Comparison of ENCODE assay signal across 24 cellular contexts in the genomic region with DNA sequence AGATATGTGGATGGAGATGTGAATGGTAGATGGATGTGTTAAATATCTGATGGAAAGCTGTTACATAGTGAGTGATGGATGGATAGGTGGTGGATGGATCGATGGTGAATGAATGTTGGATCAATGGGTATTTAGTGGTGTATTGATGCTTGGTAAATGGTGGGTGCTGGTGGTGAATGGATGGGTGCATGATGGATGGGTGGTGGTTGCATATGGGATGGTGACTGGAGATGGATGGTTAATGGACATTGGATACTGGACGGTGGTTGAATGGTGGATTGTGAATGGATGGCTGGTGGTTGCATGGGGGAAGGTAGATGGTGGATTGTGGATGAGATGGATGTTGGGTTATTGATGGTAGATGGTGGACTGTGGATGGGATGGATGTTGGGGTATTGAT. TPM values are rescaled to one million over a fixed set of nuclear protein-coding genes. Genes with fewer than 3 reads are reported as not detected.
DNase-seq lines count a peak whose midpoint lies in the region; ATAC-seq, FAIRE-seq and TF ChIP-seq lines count a peak whose summit lies in the region.
"Had no signal": no experiment of that assay in that cellular context is flagged by ENCODE, and none has a peak within 500 bp of the region (broad histone marks: within the 10 kb centered on the region; RNA-seq: fewer than 3 reads in every experiment).

No MANE protein-coding gene starts in this region.

- peaks cover 22% of the 10 kb centered on the region for H3K27me3 Mint-ChIP-seq in activated T-cell treated with anti-CD3 and anti-CD28 coated beads, Interleukin-2, amount 50 U/mL, for 24 hours

- in situ Hi-C loops in HepG2 (cut with HindIII; ENCODE audit: extremely low pct_ligation_motif_present, low pct_unique_long_range_greater_than_20kb), result no loop called here

- H3K4me1 Mint-ChIP-seq in activated T-cell treated with anti-CD3 and anti-CD28 coated beads, Interleukin-2, amount 50 U/mL, for 24 hours (ENCODE audit: low read depth), result no peaks in the 10 kb centered on the region

- H4K20me1 ChIP-seq in HepG2 (ENCODE audit: insufficient read depth, low read length) (no peaks in the 10 kb centered on the region), osteoblast (ENCODE audit: insufficient read depth, low read length) (no peaks in the 10 kb centered on the region)
- H4K20me1 ChIP-seq: BLaER1 treated with 17β-estradiol and CSF1 and Interleukin-3, amounts not matched to agents 10 nM and 100 nM had no signal

- H3K4me1 ChIP-seq in HepG2 (ENCODE audit: insufficient read depth, low read length), result peaks cover 40% of the 10 kb centered on the region
- H3K4me1 ChIP-seq in right lobe of liver, result no peaks in the 10 kb centered on the region
- no peaks in the 10 kb centered on the region for H3K4me1 ChIP-seq in HEK293 (ENCODE audit: control insufficient read depth, insufficient read depth, low read length)
- H3K4me1 ChIP-seq in osteoblast (ENCODE audit: insufficient read depth, low read length), result no peaks in the 10 kb centered on the region
- H3K4me1 ChIP-seq in aorta (ENCODE audit: control insufficient read depth in 1 of 2, insufficient read depth in 2 of 2, low read length in 2 of 2), result no peaks in the 10 kb centered on the region
- H3K4me1 ChIP-seq: A549, BE2C had no signal

- no peak overlapping the region for H3K4me2 ChIP-seq in HepG2 (ENCODE audit: low read depth, low read length)
- no peak overlapping the region for H3K4me2 ChIP-seq in osteoblast (ENCODE audit: insufficient read depth, low read length)
- H3K4me2 ChIP-seq: A549; BLaER1 treated with 17β-estradiol and CSF1 and Interleukin-3, amounts not matched to agents 10 nM and 100 nM had no signal

- no peak overlapping the region for H3K9ac ChIP-seq in HepG2 (ENCODE audit: insufficient read depth, low read depth, low read length)
- H3K9ac ChIP-seq: BLaER1 treated with 17β-estradiol and CSF1 and Interleukin-3, amounts not matched to agents 10 nM and 100 nM had no signal

- TF ChIP-seq CTCF in HepG2 (CRISPR knock-in tag; IDR thresholded peaks at IDR 0.05) (no peak), right lobe of liver (IDR thresholded peaks at IDR 0.05) (no peak), HEK293 (tag by site-specific recombination; IDR thresholded peaks at IDR 0.05) (no peak), osteoblast (IDR thresholded peaks at IDR 0.05; ENCODE audit: extremely low read depth, low read depth, low read length) (no peak)

- CTCF ChIA-PET in HepG2 (lab: Yijun Ruan, JAX; ENCODE audit: low intra/inter-chr PET ratio, low total read pairs) (no interaction called here), HEK293 (lab: Yijun Ruan, JAX) (no interaction called here)

- TF ChIP-seq RAD21 in HepG2 (CRISPR knock-in tag; IDR thresholded peaks at IDR 0.05), result no peak

- no peaks in the 10 kb centered on the region for H3K9me3 Mint-ChIP-seq in activated T-cell treated with anti-CD3 and anti-CD28 coated beads, Interleukin-2, amount 50 U/mL, for 24 hours
- H3K9me3 Mint-ChIP-seq: CD4-positive, alpha-beta T cell; CD8-positive, alpha-beta memory T cell had no signal

- H3K79me2 ChIP-seq in HepG2 (ENCODE audit: insufficient read depth, low read length), result no peaks in the 10 kb centered on the region
- no peaks in the 10 kb centered on the region for H3K79me2 ChIP-seq in osteoblast (ENCODE audit: insufficient read depth, low read length)

- ATAC-seq in HepG2, result no peak
- no peak for ATAC-seq in right lobe of liver
- ATAC-seq in aorta (ENCODE audit: low FRiP score), result no peak
- ATAC-seq: A549 had no signal

- H3K27me3 ChIP-seq in HepG2 (ENCODE audit: control insufficient read depth in 1 of 2, insufficient read depth in 2 of 2, low read length in 2 of 2) (peaks cover 0 to 31% of the 10 kb centered on the region in 2 experiments; a peak in 4 of 5 replicates), right lobe of liver (no peaks in the 10 kb centered on the region), osteoblast (ENCODE audit: insufficient read depth, low read length) (peaks cover 19% of the 10 kb centered on the region), aorta (ENCODE audit: control insufficient read depth in 1 of 2, insufficient read depth in 2 of 2, low read length in 1 of 2) (no peaks in the 10 kb centered on the region)
- H3K27me3 ChIP-seq: BLaER1 treated with 17β-estradiol and CSF1 and Interleukin-3, amounts not matched to agents 10 nM and 100 nM had no signal

- intact Hi-C loops in HepG2 (cut with micrococcal nuclease; ENCODE audit: unreplicated experiment), result no loop called here
- intact Hi-C loops in right lobe of liver (cut with DNase I), result no loop called here
- intact Hi-C loops in aorta (cut with DNase I), result no loop called here

- H2AFZ ChIP-seq in HepG2 (ENCODE audit: low read length) (no peak overlapping the region), osteoblast (ENCODE audit: low read length) (no peak overlapping the region)

- TF ChIP-seq EP300 in HepG2 (IDR thresholded peaks at IDR 0.05; ENCODE audit: low read depth in 2 of 2, low read length in 2 of 2) (no peak), HepG2 (CRISPR knock-in tag; IDR thresholded peaks at IDR 0.05; ENCODE audit: borderline replicate concordance) (no peak)

- 31% methylated on average over 2 of the region's 2 CpGs for WGBS in HepG2 (ENCODE audit: low lambda C conversion rate)
- WGBS in right lobe of liver (ENCODE audit: insufficient coverage, low coverage, low lambda C conversion rate, missing lambda C conversion rate), result 94% methylated on average over 2 of the region's 2 CpGs
- WGBS in aorta, 2 donors, result 98 to 99% methylated on average over 2 of the region's 2 CpGs

- TF ChIP-seq POLR2A in HepG2 (IDR thresholded peaks at IDR 0.05; ENCODE audit: insufficient read depth in 1 of 2, low read depth in 2 of 2, low read length in 2 of 2) (no peak), right lobe of liver (IDR thresholded peaks at IDR 0.05) (no peak)

- no peak for FAIRE-seq in HepG2 (lab: Jason Lieb, UNC)
- FAIRE-seq: A549, GM12892, H54 had no signal

- H3K36me3 Mint-ChIP-seq in activated T-cell treated with anti-CD3 and anti-CD28 coated beads, Interleukin-2, amount 50 U/mL, for 24 hours (ENCODE audit: low read depth), result no peaks in the 10 kb centered on the region
- H3K36me3 Mint-ChIP-seq: CD14-positive monocyte; CD8-positive, alpha-beta memory T cell had no signal

- no peak overlapping the region for H3K27ac Mint-ChIP-seq in activated T-cell treated with anti-CD3 and anti-CD28 coated beads, Interleukin-2, amount 50 U/mL, for 24 hours
- H3K27ac Mint-ChIP-seq: CD14-positive monocyte; CD4-positive, alpha-beta T cell; CD8-positive, alpha-beta memory T cell had no signal

- H3K9me3 ChIP-seq in HepG2 (ENCODE audit: low read length), result no peaks in the 10 kb centered on the region
- no peaks in the 10 kb centered on the region for H3K9me3 ChIP-seq in right lobe of liver
- H3K9me3 ChIP-seq in HEK293 (ENCODE audit: control insufficient read depth, insufficient read depth, low read depth, low read length), result no peaks in the 10 kb centered on the region
- no peaks in the 10 kb centered on the region for H3K9me3 ChIP-seq in osteoblast (ENCODE audit: low read depth, low read length)
- no peaks in the 10 kb centered on the region for H3K9me3 ChIP-seq in aorta (ENCODE audit: control insufficient read depth, low read length)
- H3K9me3 ChIP-seq: A549, BE2C had no signal

- DNase-seq in HepG2 (ENCODE audit: low spot score) (no peak), right lobe of liver (no peak), osteoblast (ENCODE audit: insufficient read length, low spot score, missing footprints) (peak; percentile 15), aorta (no peak)
- no peak for DNase-seq in activated T-cell treated with anti-CD3 and anti-CD28 coated beads, Interleukin-2, amount 50 U/mL, for 24 hours
- DNase-seq: 8988T; ACHN; AML-193; BE2C; CD4-positive, alpha-beta T cell; CD8-positive, alpha-beta memory T cell; DMS53; DMS79 treated with DMSO at 0.1 percent for 48 hours; GF-D8; GOT3; HCEC 1CT had no signal

- POLR2A ChIA-PET in HepG2 (lab: Yijun Ruan, JAX) (no interaction called here), HEK293 (lab: Yijun Ruan, JAX) (no interaction called here)

- H3K4me3 ChIP-seq in HepG2 (replicated peaks in 1 of 3; ENCODE audit: insufficient read depth in 1 of 3, low read depth in 2 of 3, low read length in 3 of 3) (no peak overlapping the region), right lobe of liver (no peak overlapping the region), HEK293 (ENCODE audit: low read depth, low read length) (no peak overlapping the region), osteoblast (ENCODE audit: insufficient read depth, low read length) (no peak overlapping the region), aorta (ENCODE audit: low read length in 2 of 2) (no peak overlapping the region)
- H3K4me3 ChIP-seq: A549; BLaER1 treated with 17β-estradiol and CSF1 and Interleukin-3, amounts not matched to agents 10 nM and 100 nM had no signal

- H3K36me3 ChIP-seq in HepG2 (replicated peaks in 1 of 2; ENCODE audit: control insufficient read depth in 1 of 2, insufficient read depth in 2 of 2, low read length in 2 of 2) (no peaks in the 10 kb centered on the region), right lobe of liver (no peaks in the 10 kb centered on the region), HEK293 (ENCODE audit: control insufficient read depth in 2 of 2, insufficient read depth in 1 of 2, low read length in 2 of 2) (no peaks in the 10 kb centered on the region), osteoblast (ENCODE audit: insufficient read depth, low read length) (no peaks in the 10 kb centered on the region), aorta (ENCODE audit: control insufficient read depth in 1 of 2, insufficient read depth in 2 of 2, low read length in 1 of 2) (no peaks in the 10 kb centered on the region)
- H3K36me3 ChIP-seq: BE2C; BLaER1 treated with 17β-estradiol and CSF1 and Interleukin-3, amounts not matched to agents 10 nM and 100 nM had no signal

- no TSS peak for BruUV-seq in HepG2 (replicated peaks; lab: Mats Ljungman, UMichigan)

- no peak overlapping the region for H3K4me3 Mint-ChIP-seq in activated T-cell treated with anti-CD3 and anti-CD28 coated beads, Interleukin-2, amount 50 U/mL, for 24 hours
- H3K4me3 Mint-ChIP-seq: CD14-positive monocyte; CD4-positive, alpha-beta T cell; CD8-positive, alpha-beta memory T cell had no signal

- H3K27ac ChIP-seq in HepG2 (ENCODE audit: extremely low read length, insufficient read depth, low read length), result no peak overlapping the region
- H3K27ac ChIP-seq in right lobe of liver, result no peak overlapping the region
- no peak overlapping the region for H3K27ac ChIP-seq in HEK293 (ENCODE audit: extremely low read depth, low read depth, low read length)
- no peak overlapping the region for H3K27ac ChIP-seq in osteoblast (ENCODE audit: low read depth, low read length)
- H3K27ac ChIP-seq in aorta (ENCODE audit: low read depth in 1 of 2, low read length in 2 of 2), result no peak overlapping the region
- H3K27ac ChIP-seq: A549; BLaER1 treated with 17β-estradiol and CSF1 and Interleukin-3, amounts not matched to agents 10 nM and 100 nM had no signal

RNA-seq across cellular contexts. Expression of gene LBHD2, which starts 2.1 kb away (rescaled TPM):
- 0.72 and 1.00 TPM in 2 replicates for total RNA-seq in HepG2 (2016; rRNA removed; fragmentation: Illumina TruSeq; extraction: Trizol)
- 2.3 and 2.8 TPM in 2 replicates for total RNA-seq in HepG2 (2016; cell fraction: cytosol; rRNA removed; fragmentation: Illumina TruSeq; extraction: Trizol; ENCODE audit: low read depth)
- total RNA-seq in HepG2 (2016; cell fraction: insoluble cytoplasmic fraction; rRNA removed; fragmentation: Illumina TruSeq; extraction: Trizol), result 0.37 and 0.39 TPM in 2 replicates
- 1.1 and 4.0 TPM in 2 replicates for total RNA-seq in HepG2 (2016; cell fraction: membrane; rRNA removed; fragmentation: Illumina TruSeq; extraction: Trizol)
- not detected in 2 replicates for total RNA-seq in HepG2 (2016; cell fraction: nucleus; rRNA removed; fragmentation: Illumina TruSeq; extraction: Trizol)
- polyA plus RNA-seq in HepG2 (2011; rRNA removed), result 0.67 and 0.95 TPM in 2 replicates
- 0.85 and 2.1 TPM in 2 replicates for polyA plus RNA-seq in HepG2 (2011; cell fraction: cytosol; rRNA removed)
- polyA plus RNA-seq in HepG2 (2011; cell fraction: nucleus; rRNA removed), result 0.64 and 1.0 TPM in 2 replicates
- 0.40 and 0.72 TPM in 2 replicates for polyA plus RNA-seq in HepG2 (2012)
- 2.9 and 3.8 TPM in 2 replicates for polyA plus RNA-seq in HepG2 (2016; cell fraction: cytosol; fragmentation: Illumina TruSeq; extraction: Trizol; ENCODE audit: low read depth)
- 0.36 and 0.88 TPM in 2 replicates for polyA plus RNA-seq in HepG2 (2016; cell fraction: insoluble cytoplasmic fraction; fragmentation: Illumina TruSeq; extraction: Trizol; ENCODE audit: low read depth)
- 0.86 and 1.1 TPM in 2 replicates for polyA plus RNA-seq in HepG2 (2016; cell fraction: membrane; fragmentation: Illumina TruSeq; extraction: Trizol; ENCODE audit: low read depth)
- 0.73 and 0.75 TPM in 2 replicates for polyA plus RNA-seq in HepG2 (2016; cell fraction: nucleus; fragmentation: Illumina TruSeq; extraction: Trizol; ENCODE audit: insufficient read depth, low read depth)
- polyA minus RNA-seq in HepG2 (2011; rRNA and poly(A)+ RNA removed; ENCODE audit: low replicate concordance), result 0.30 TPM in 1 of 2 replicates, not detected in the other
- not detected in 2 replicates for polyA minus RNA-seq in HepG2 (2011; cell fraction: cytosol; rRNA and poly(A)+ RNA removed)
- not detected in 2 replicates for polyA minus RNA-seq in HepG2 (2011; cell fraction: nucleus; rRNA and poly(A)+ RNA removed)
- not detected for total RNA-seq in right lobe of liver
- not detected in 2 replicates for total RNA-seq in osteoblast
- not detected for total RNA-seq in aorta
- not detected for polyA plus RNA-seq in aorta
- total RNA-seq: CD4-positive, alpha-beta T cell; CD8-positive, alpha-beta memory T cell; Daoy; G401 had no signal
- polyA plus RNA-seq: A549; CD14-positive monocyte; CD8-positive, alpha-beta memory T cell had no signal

RNA-seq across cellular contexts. Expression of gene EXOC3L4, which starts 12.6 kb away (rescaled TPM):
- total RNA-seq in HepG2 (2016; rRNA removed; fragmentation: Illumina TruSeq; extraction: Trizol) (11.3 and 27.0 TPM in 2 replicates), right lobe of liver (10 to 100 TPM; 34.2 to 87.1 (median 48.1) TPM), osteoblast (0.29 TPM in 1 of 2 replicates, not detected in the other), aorta (1 to 10 TPM in 1 of 2 donors, under 1 TPM in 1; 0.68 to 4.8 TPM)
- 6.3 and 6.7 TPM in 2 replicates for total RNA-seq in HepG2 (2016; cell fraction: cytosol; rRNA removed; fragmentation: Illumina TruSeq; extraction: Trizol; ENCODE audit: low read depth)
- total RNA-seq in HepG2 (2016; cell fraction: insoluble cytoplasmic fraction; rRNA removed; fragmentation: Illumina TruSeq; extraction: Trizol), result 9.0 and 28.6 TPM in 2 replicates
- 11.1 and 11.5 TPM in 2 replicates for total RNA-seq in HepG2 (2016; cell fraction: membrane; rRNA removed; fragmentation: Illumina TruSeq; extraction: Trizol)
- 32.0 and 33.7 TPM in 2 replicates for total RNA-seq in HepG2 (2016; cell fraction: nucleus; rRNA removed; fragmentation: Illumina TruSeq; extraction: Trizol)
- polyA plus RNA-seq in HepG2 (2011; rRNA removed) (11.8 and 21.2 TPM in 2 replicates), aorta (1 to 10 TPM in 1 of 2 donors, not detected in 1; 7.4 TPM)
- 10.4 and 15.5 TPM in 2 replicates for polyA plus RNA-seq in HepG2 (2011; cell fraction: cytosol; rRNA removed)
- 157 and 161 TPM in 2 replicates for polyA plus RNA-seq in HepG2 (2011; cell fraction: nucleus; rRNA removed)
- polyA plus RNA-seq in HepG2 (2012), result 12.5 and 20.1 TPM in 2 replicates
- 4.1 and 4.2 TPM in 2 replicates for polyA plus RNA-seq in HepG2 (2016; cell fraction: cytosol; fragmentation: Illumina TruSeq; extraction: Trizol; ENCODE audit: low read depth)
- 7.6 and 10.6 TPM in 2 replicates for polyA plus RNA-seq in HepG2 (2016; cell fraction: insoluble cytoplasmic fraction; fragmentation: Illumina TruSeq; extraction: Trizol; ENCODE audit: low read depth)
- 6.1 and 7.1 TPM in 2 replicates for polyA plus RNA-seq in HepG2 (2016; cell fraction: membrane; fragmentation: Illumina TruSeq; extraction: Trizol; ENCODE audit: low read depth)
- 105 and 107 TPM in 2 replicates for polyA plus RNA-seq in HepG2 (2016; cell fraction: nucleus; fragmentation: Illumina TruSeq; extraction: Trizol; ENCODE audit: insufficient read depth, low read depth)
- polyA minus RNA-seq in HepG2 (2011; rRNA and poly(A)+ RNA removed; ENCODE audit: low replicate concordance), result 0.28 and 10.1 TPM in 2 replicates
- 3.4 and 5.3 TPM in 2 replicates for polyA minus RNA-seq in HepG2 (2011; cell fraction: cytosol; rRNA and poly(A)+ RNA removed)
- polyA minus RNA-seq in HepG2 (2011; cell fraction: nucleus; rRNA and poly(A)+ RNA removed), result 24.7 and 29.2 TPM in 2 replicates
- total RNA-seq: CD4-positive, alpha-beta T cell; CD8-positive, alpha-beta memory T cell had no signal
- polyA plus RNA-seq: CD14-positive monocyte; CD8-positive, alpha-beta memory T cell had no signal

RNA-seq across cellular contexts. Expression of gene CDC42BPB, which starts 24.6 kb away (rescaled TPM):
- total RNA-seq in HepG2 (2016; rRNA removed; fragmentation: Illumina TruSeq; extraction: Trizol), result 19.7 and 20.2 TPM in 2 replicates
- total RNA-seq in HepG2 (2016; cell fraction: cytosol; rRNA removed; fragmentation: Illumina TruSeq; extraction: Trizol; ENCODE audit: low read depth), result 5.5 and 5.6 TPM in 2 replicates
- total RNA-seq in HepG2 (2016; cell fraction: insoluble cytoplasmic fraction; rRNA removed; fragmentation: Illumina TruSeq; extraction: Trizol), result 15.3 and 20.6 TPM in 2 replicates
- total RNA-seq in HepG2 (2016; cell fraction: membrane; rRNA removed; fragmentation: Illumina TruSeq; extraction: Trizol), result 7.4 and 7.9 TPM in 2 replicates
- total RNA-seq in HepG2 (2016; cell fraction: nucleus; rRNA removed; fragmentation: Illumina TruSeq; extraction: Trizol), result 21.4 and 24.6 TPM in 2 replicates
- polyA plus RNA-seq in HepG2 (2011; rRNA removed), result 32.3 and 33.3 TPM in 2 replicates
- polyA plus RNA-seq in HepG2 (2011; cell fraction: cytosol; rRNA removed), result 14.7 and 18.8 TPM in 2 replicates
- 82.2 and 87.0 TPM in 2 replicates for polyA plus RNA-seq in HepG2 (2011; cell fraction: nucleus; rRNA removed)
- polyA plus RNA-seq in HepG2 (2012), result 23.1 and 30.9 TPM in 2 replicates
- polyA plus RNA-seq in HepG2 (2016; cell fraction: cytosol; fragmentation: Illumina TruSeq; extraction: Trizol; ENCODE audit: low read depth), result 0.78 and 1.0 TPM in 2 replicates
- 10.5 and 14.1 TPM in 2 replicates for polyA plus RNA-seq in HepG2 (2016; cell fraction: insoluble cytoplasmic fraction; fragmentation: Illumina TruSeq; extraction: Trizol; ENCODE audit: low read depth)
- 3.0 and 3.4 TPM in 2 replicates for polyA plus RNA-seq in HepG2 (2016; cell fraction: membrane; fragmentation: Illumina TruSeq; extraction: Trizol; ENCODE audit: low read depth)
- 45.7 and 47.5 TPM in 2 replicates for polyA plus RNA-seq in HepG2 (2016; cell fraction: nucleus; fragmentation: Illumina TruSeq; extraction: Trizol; ENCODE audit: insufficient read depth, low read depth)
- 93.6 and 143 TPM in 2 replicates for polyA minus RNA-seq in HepG2 (2011; rRNA and poly(A)+ RNA removed; ENCODE audit: low replicate concordance)
- polyA minus RNA-seq in HepG2 (2011; cell fraction: cytosol; rRNA and poly(A)+ RNA removed), result 23.7 and 25.9 TPM in 2 replicates
- 38.8 and 39.3 TPM in 2 replicates for polyA minus RNA-seq in HepG2 (2011; cell fraction: nucleus; rRNA and poly(A)+ RNA removed)
- 10 to 100 TPM; 38.4 to 55.5 (median 43.0) TPM for total RNA-seq in right lobe of liver
- 99.9 and 118 TPM in 2 replicates for total RNA-seq in osteoblast
- 100 to 1,000 TPM in 1 of 2 donors, 10 to 100 TPM in 1; 95.8 to 101 TPM for total RNA-seq in aorta
- 10 to 100 TPM; 18.4 to 31.9 TPM for polyA plus RNA-seq in aorta

RNA-seq across cellular contexts. Expression of gene TNFAIP2, which starts 41.3 kb away (rescaled TPM):
- total RNA-seq in HepG2 (2016; rRNA removed; fragmentation: Illumina TruSeq; extraction: Trizol) (0.45 and 0.46 TPM in 2 replicates), right lobe of liver (100 to 1,000 TPM in 1 of 6 experiments, 10 to 100 TPM in 5; 23.2 to 122 (median 32.6) TPM), osteoblast (41.3 and 60.1 TPM in 2 replicates), aorta (100 to 1,000 TPM in 1 of 2 donors, 10 to 100 TPM in 1; 87.3 to 219 TPM)
- not detected in 2 replicates for total RNA-seq in HepG2 (2016; cell fraction: cytosol; rRNA removed; fragmentation: Illumina TruSeq; extraction: Trizol; ENCODE audit: low read depth)
- 0.45 and 0.67 TPM in 2 replicates for total RNA-seq in HepG2 (2016; cell fraction: insoluble cytoplasmic fraction; rRNA removed; fragmentation: Illumina TruSeq; extraction: Trizol)
- total RNA-seq in HepG2 (2016; cell fraction: membrane; rRNA removed; fragmentation: Illumina TruSeq; extraction: Trizol), result 0.31 and 0.40 TPM in 2 replicates
- total RNA-seq in HepG2 (2016; cell fraction: nucleus; rRNA removed; fragmentation: Illumina TruSeq; extraction: Trizol), result 0.34 and 0.94 TPM in 2 replicates
- polyA plus RNA-seq in HepG2 (2011; rRNA removed) (0.91 and 1.5 TPM in 2 replicates), aorta (10 to 100 TPM; 26.8 to 90.8 TPM)
- polyA plus RNA-seq in HepG2 (2011; cell fraction: cytosol; rRNA removed), result 0.28 and 0.81 TPM in 2 replicates
- 7.5 and 18.0 TPM in 2 replicates for polyA plus RNA-seq in HepG2 (2011; cell fraction: nucleus; rRNA removed)
- polyA plus RNA-seq in HepG2 (2012), result 0.36 and 0.61 TPM in 2 replicates
- polyA plus RNA-seq in HepG2 (2016; cell fraction: cytosol; fragmentation: Illumina TruSeq; extraction: Trizol; ENCODE audit: low read depth), result not detected in 2 replicates
- polyA plus RNA-seq in HepG2 (2016; cell fraction: insoluble cytoplasmic fraction; fragmentation: Illumina TruSeq; extraction: Trizol; ENCODE audit: low read depth), result 0.16 and 0.42 TPM in 2 replicates
- 0.18 and 0.23 TPM in 2 replicates for polyA plus RNA-seq in HepG2 (2016; cell fraction: membrane; fragmentation: Illumina TruSeq; extraction: Trizol; ENCODE audit: low read depth)
- polyA plus RNA-seq in HepG2 (2016; cell fraction: nucleus; fragmentation: Illumina TruSeq; extraction: Trizol; ENCODE audit: insufficient read depth, low read depth), result 0.83 and 1.8 TPM in 2 replicates
- polyA minus RNA-seq in HepG2 (2011; rRNA and poly(A)+ RNA removed; ENCODE audit: low replicate concordance), result 2.4 and 123 TPM in 2 replicates
- 0.79 and 1.2 TPM in 2 replicates for polyA minus RNA-seq in HepG2 (2011; cell fraction: cytosol; rRNA and poly(A)+ RNA removed)
- polyA minus RNA-seq in HepG2 (2011; cell fraction: nucleus; rRNA and poly(A)+ RNA removed), result 1.5 and 2.1 TPM in 2 replicates
- polyA plus RNA-seq: CD8-positive, alpha-beta memory T cell had no signal
